Comparison of ENCODE assay signal across 1 cellular context in the genomic region with DNA sequence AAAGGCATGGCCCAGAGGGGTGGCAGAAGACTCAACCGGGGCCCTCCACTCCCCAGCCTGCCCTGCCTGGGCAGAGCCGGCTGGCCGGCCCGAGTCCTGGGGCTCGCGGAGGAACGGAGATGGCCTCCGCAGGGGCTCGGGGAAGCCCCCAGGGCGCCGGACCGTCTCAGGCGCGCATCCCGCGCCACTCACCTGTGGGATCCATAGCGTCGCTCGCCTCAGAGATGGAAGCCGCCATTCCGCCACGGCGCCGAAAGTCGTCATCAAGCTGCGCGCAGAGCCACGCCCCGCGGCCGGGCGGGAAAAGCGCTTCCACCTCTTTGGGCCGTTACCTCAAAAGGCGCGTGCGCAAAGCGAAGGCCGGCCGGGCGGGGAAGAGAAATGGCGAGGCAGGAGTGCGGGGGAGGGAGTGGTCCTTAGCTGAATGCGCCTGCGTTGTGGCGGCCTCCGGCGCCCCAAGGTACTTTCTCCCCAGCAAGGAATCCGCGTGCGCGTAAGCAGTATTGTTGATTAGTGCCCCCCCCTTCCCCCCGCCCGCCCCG.
TF ChIP-seq lines count a peak whose summit lies in the region.

A gene with protein sequence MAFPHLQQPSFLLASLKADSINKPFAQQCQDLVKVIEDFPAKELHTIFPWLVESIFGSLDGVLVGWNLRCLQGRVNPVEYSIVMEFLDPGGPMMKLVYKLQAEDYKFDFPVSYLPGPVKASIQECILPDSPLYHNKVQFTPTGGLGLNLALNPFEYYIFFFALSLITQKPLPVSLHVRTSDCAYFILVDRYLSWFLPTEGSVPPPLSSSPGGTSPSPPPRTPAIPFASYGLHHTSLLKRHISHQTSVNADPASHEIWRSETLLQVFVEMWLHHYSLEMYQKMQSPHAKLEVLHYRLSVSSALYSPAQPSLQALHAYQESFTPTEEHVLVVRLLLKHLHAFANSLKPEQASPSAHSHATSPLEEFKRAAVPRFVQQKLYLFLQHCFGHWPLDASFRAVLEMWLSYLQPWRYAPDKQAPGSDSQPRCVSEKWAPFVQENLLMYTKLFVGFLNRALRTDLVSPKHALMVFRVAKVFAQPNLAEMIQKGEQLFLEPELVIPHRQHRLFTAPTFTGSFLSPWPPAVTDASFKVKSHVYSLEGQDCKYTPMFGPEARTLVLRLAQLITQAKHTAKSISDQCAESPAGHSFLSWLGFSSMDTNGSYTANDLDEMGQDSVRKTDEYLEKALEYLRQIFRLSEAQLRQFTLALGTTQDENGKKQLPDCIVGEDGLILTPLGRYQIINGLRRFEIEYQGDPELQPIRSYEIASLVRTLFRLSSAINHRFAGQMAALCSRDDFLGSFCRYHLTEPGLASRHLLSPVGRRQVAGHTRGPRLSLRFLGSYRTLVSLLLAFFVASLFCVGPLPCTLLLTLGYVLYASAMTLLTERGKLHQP (minus strand): TSS at position 265 of the 542 bp plus-strand sequence. CDS start 5,010 bp downstream, outside the sequence.

TF ChIP-seq in HepG2, 621 proteins besides CTCF, POLR2A, EP300 and RAD21 (continued from another document and continues in another):
- TF ChIP-seq, protein P1, sequence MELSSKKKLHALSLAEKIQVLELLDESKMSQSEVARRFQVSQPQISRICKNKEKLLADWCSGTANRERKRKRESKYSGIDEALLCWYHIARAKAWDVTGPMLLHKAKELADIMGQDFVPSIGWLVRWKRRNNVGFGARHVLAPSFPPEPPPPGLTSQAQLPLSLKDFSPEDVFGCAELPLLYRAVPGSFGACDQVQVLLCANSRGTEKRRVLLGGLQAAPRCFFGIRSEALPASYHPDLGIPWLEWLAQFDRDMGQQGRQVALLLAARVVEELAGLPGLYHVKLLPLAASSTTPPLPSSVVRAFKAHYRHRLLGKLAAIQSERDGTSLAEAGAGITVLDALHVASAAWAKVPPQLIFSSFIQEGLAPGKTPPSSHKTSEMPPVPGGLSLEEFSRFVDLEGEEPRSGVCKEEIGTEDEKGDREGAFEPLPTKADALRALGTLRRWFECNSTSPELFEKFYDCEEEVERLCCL (CRISPR knock-in tag; IDR thresholded peaks at IDR 0.05; ENCODE audit: borderline replicate concordance) = peak; percentile 58; the same call in 1 of the 2 replicates
- TF ChIP-seq, protein P2, sequence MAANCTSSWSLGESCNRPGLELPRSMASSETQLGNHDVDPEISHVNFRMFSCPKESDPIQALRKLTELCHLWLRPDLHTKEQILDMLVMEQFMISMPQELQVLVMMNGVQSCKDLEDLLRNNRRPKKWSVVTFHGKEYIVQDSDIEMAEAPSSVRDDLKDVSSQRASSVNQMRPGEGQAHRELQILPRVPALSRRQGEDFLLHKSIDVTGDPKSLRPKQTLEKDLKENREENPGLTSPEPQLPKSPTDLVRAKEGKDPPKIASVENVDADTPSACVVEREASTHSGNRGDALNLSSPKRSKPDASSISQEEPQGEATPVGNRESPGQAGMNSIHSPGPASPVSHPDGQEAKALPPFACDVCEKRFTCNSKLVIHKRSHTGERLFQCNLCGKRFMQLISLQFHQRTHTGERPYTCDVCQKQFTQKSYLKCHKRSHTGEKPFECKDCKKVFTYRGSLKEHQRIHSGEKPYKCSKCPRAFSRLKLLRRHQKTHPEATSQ (CRISPR knock-in tag; IDR thresholded peaks at IDR 0.05; ENCODE audit: borderline replicate concordance) = peak; percentile 92; the same call in 1 of the 2 replicates
- TF ChIP-seq, protein P3, sequence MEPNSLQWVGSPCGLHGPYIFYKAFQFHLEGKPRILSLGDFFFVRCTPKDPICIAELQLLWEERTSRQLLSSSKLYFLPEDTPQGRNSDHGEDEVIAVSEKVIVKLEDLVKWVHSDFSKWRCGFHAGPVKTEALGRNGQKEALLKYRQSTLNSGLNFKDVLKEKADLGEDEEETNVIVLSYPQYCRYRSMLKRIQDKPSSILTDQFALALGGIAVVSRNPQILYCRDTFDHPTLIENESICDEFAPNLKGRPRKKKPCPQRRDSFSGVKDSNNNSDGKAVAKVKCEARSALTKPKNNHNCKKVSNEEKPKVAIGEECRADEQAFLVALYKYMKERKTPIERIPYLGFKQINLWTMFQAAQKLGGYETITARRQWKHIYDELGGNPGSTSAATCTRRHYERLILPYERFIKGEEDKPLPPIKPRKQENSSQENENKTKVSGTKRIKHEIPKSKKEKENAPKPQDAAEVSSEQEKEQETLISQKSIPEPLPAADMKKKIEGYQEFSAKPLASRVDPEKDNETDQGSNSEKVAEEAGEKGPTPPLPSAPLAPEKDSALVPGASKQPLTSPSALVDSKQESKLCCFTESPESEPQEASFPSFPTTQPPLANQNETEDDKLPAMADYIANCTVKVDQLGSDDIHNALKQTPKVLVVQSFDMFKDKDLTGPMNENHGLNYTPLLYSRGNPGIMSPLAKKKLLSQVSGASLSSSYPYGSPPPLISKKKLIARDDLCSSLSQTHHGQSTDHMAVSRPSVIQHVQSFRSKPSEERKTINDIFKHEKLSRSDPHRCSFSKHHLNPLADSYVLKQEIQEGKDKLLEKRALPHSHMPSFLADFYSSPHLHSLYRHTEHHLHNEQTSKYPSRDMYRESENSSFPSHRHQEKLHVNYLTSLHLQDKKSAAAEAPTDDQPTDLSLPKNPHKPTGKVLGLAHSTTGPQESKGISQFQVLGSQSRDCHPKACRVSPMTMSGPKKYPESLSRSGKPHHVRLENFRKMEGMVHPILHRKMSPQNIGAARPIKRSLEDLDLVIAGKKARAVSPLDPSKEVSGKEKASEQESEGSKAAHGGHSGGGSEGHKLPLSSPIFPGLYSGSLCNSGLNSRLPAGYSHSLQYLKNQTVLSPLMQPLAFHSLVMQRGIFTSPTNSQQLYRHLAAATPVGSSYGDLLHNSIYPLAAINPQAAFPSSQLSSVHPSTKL (CRISPR knock-in tag; IDR thresholded peaks at IDR 0.05) = peak; percentile 50; the same call in 1 of the 2 replicates
- TF ChIP-seq, protein P4, sequence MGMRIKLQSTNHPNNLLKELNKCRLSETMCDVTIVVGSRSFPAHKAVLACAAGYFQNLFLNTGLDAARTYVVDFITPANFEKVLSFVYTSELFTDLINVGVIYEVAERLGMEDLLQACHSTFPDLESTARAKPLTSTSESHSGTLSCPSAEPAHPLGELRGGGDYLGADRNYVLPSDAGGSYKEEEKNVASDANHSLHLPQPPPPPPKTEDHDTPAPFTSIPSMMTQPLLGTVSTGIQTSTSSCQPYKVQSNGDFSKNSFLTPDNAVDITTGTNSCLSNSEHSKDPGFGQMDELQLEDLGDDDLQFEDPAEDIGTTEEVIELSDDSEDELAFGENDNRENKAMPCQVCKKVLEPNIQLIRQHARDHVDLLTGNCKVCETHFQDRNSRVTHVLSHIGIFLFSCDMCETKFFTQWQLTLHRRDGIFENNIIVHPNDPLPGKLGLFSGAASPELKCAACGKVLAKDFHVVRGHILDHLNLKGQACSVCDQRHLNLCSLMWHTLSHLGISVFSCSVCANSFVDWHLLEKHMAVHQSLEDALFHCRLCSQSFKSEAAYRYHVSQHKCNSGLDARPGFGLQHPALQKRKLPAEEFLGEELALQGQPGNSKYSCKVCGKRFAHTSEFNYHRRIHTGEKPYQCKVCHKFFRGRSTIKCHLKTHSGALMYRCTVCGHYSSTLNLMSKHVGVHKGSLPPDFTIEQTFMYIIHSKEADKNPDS (CRISPR knock-in tag; IDR thresholded peaks at IDR 0.05) = no peak
- TF ChIP-seq ZFP37 (CRISPR knock-in tag; IDR thresholded peaks at IDR 0.05; ENCODE audit: borderline replicate concordance) = 0 out of 2 replicates have a peak, but pooled peaks have one; percentile 18
- TF ChIP-seq, protein P5, sequence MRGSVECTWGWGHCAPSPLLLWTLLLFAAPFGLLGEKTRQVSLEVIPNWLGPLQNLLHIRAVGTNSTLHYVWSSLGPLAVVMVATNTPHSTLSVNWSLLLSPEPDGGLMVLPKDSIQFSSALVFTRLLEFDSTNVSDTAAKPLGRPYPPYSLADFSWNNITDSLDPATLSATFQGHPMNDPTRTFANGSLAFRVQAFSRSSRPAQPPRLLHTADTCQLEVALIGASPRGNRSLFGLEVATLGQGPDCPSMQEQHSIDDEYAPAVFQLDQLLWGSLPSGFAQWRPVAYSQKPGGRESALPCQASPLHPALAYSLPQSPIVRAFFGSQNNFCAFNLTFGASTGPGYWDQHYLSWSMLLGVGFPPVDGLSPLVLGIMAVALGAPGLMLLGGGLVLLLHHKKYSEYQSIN (CRISPR knock-in tag; IDR thresholded peaks at IDR 0.05; ENCODE audit: borderline replicate concordance) = no peak; the same call in 1 of the 2 replicates
- TF ChIP-seq IKZF1 (IDR thresholded peaks at IDR 0.05) = no peak
- 0 out of 2 replicates have a peak, but pooled peaks have one; percentile 58 for TF ChIP-seq ZNF296 (CRISPR knock-in tag; conservative IDR thresholded peaks at IDR 0.05)
- no peak; the same call in 1 of the 2 replicates for TF ChIP-seq MIER2 (CRISPR knock-in tag; IDR thresholded peaks at IDR 0.05)
- TF ChIP-seq, protein P6, sequence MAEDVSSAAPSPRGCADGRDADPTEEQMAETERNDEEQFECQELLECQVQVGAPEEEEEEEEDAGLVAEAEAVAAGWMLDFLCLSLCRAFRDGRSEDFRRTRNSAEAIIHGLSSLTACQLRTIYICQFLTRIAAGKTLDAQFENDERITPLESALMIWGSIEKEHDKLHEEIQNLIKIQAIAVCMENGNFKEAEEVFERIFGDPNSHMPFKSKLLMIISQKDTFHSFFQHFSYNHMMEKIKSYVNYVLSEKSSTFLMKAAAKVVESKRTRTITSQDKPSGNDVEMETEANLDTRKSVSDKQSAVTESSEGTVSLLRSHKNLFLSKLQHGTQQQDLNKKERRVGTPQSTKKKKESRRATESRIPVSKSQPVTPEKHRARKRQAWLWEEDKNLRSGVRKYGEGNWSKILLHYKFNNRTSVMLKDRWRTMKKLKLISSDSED (CRISPR knock-in tag; IDR thresholded peaks at IDR 0.05) = no peak
- TF ChIP-seq, protein P7, sequence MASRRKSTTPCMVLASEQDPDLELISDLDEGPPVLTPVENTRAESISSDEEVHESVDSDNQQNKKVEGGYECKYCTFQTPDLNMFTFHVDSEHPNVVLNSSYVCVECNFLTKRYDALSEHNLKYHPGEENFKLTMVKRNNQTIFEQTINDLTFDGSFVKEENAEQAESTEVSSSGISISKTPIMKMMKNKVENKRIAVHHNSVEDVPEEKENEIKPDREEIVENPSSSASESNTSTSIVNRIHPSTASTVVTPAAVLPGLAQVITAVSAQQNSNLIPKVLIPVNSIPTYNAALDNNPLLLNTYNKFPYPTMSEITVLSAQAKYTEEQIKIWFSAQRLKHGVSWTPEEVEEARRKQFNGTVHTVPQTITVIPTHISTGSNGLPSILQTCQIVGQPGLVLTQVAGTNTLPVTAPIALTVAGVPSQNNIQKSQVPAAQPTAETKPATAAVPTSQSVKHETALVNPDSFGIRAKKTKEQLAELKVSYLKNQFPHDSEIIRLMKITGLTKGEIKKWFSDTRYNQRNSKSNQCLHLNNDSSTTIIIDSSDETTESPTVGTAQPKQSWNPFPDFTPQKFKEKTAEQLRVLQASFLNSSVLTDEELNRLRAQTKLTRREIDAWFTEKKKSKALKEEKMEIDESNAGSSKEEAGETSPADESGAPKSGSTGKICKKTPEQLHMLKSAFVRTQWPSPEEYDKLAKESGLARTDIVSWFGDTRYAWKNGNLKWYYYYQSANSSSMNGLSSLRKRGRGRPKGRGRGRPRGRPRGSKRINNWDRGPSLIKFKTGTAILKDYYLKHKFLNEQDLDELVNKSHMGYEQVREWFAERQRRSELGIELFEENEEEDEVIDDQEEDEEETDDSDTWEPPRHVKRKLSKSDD (CRISPR knock-in tag; IDR thresholded peaks at IDR 0.05; ENCODE audit: low read depth) = peak; percentile 85; the same call in 1 of the 2 replicates
- 0 out of 2 replicates have a peak, but pooled peaks have one; percentile 32 for TF ChIP-seq HOXD1 (CRISPR knock-in tag; IDR thresholded peaks at IDR 0.05)
- 0 out of 2 replicates have a peak, but pooled peaks have one; percentile 13 for TF ChIP-seq HNF4A (CRISPR knock-in tag; IDR thresholded peaks at IDR 0.05)
- no peak; the same call in 1 of the 2 replicates for TF ChIP-seq SMAD3 (CRISPR knock-in tag; IDR thresholded peaks at IDR 0.05)
- TF ChIP-seq ZBTB8A (CRISPR knock-in tag; IDR thresholded peaks at IDR 0.05; ENCODE audit: borderline replicate concordance, low read depth) = no peak
- peak; percentile 72; the same call in 1 of the 2 replicates for TF ChIP-seq KDM5B (CRISPR knock-in tag; IDR thresholded peaks at IDR 0.05; ENCODE audit: borderline replicate concordance)
- no peak for TF ChIP-seq CC2D1A (CRISPR knock-in tag; IDR thresholded peaks at IDR 0.05)
- TF ChIP-seq, protein P8, sequence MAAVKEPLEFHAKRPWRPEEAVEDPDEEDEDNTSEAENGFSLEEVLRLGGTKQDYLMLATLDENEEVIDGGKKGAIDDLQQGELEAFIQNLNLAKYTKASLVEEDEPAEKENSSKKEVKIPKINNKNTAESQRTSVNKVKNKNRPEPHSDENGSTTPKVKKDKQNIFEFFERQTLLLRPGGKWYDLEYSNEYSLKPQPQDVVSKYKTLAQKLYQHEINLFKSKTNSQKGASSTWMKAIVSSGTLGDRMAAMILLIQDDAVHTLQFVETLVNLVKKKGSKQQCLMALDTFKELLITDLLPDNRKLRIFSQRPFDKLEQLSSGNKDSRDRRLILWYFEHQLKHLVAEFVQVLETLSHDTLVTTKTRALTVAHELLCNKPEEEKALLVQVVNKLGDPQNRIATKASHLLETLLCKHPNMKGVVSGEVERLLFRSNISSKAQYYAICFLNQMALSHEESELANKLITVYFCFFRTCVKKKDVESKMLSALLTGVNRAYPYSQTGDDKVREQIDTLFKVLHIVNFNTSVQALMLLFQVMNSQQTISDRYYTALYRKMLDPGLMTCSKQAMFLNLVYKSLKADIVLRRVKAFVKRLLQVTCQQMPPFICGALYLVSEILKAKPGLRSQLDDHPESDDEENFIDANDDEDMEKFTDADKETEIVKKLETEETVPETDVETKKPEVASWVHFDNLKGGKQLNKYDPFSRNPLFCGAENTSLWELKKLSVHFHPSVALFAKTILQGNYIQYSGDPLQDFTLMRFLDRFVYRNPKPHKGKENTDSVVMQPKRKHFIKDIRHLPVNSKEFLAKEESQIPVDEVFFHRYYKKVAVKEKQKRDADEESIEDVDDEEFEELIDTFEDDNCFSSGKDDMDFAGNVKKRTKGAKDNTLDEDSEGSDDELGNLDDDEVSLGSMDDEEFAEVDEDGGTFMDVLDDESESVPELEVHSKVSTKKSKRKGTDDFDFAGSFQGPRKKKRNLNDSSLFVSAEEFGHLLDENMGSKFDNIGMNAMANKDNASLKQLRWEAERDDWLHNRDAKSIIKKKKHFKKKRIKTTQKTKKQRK (IDR thresholded peaks at IDR 0.05; ENCODE audit: low read length) = no peak
- TF ChIP-seq HDAC2 (CRISPR knock-in tag; IDR thresholded peaks at IDR 0.05) = peak; percentile 80
- no peak for TF ChIP-seq ZNF598 (CRISPR knock-in tag; IDR thresholded peaks at IDR 0.05; ENCODE audit: borderline replicate concordance)
- TF ChIP-seq KDM4B (CRISPR knock-in tag; IDR thresholded peaks at IDR 0.05) = no peak
- 0 out of 2 replicates have a peak, but pooled peaks have one; percentile 3 for TF ChIP-seq TSC22D2 (CRISPR knock-in tag; IDR thresholded peaks at IDR 0.05; ENCODE audit: borderline replicate concordance)
- peak; percentile 80 for TF ChIP-seq ASH2L (IDR thresholded peaks at IDR 0.05; ENCODE audit: insufficient read length, low read depth, low read length)
- TF ChIP-seq ZNF577 (CRISPR knock-in tag; IDR thresholded peaks at IDR 0.05; ENCODE audit: borderline replicate concordance, low read depth) = no peak
- TF ChIP-seq ZNF207 (IDR thresholded peaks at IDR 0.05; ENCODE audit: borderline replicate concordance) = no peak
- no peak; the same call in 1 of the 2 replicates for TF ChIP-seq RFXAP (CRISPR knock-in tag; IDR thresholded peaks at IDR 0.05; ENCODE audit: borderline replicate concordance)
